Comparison of ENCODE assay signal across 15 cellular contexts in genomic region chr2:24329700-24330099, GRCh38. TPM values are rescaled to one million over a fixed set of nuclear protein-coding genes. Genes with fewer than 3 reads are reported as not detected.
DNase-seq lines count a peak whose midpoint lies in the region; ATAC-seq, FAIRE-seq and TF ChIP-seq lines count a peak whose summit lies in the region.
"Had no signal": no experiment of that assay in that cellular context is flagged by ENCODE, and none has a peak within 500 bp of the region (broad histone marks: within the 10 kb centered on the region; RNA-seq: fewer than 3 reads in every experiment).

No MANE protein-coding gene starts in this region.

- H3K27me3 Mint-ChIP-seq in naive B cell = no peaks in the 10 kb centered on the region
- H3K27me3 Mint-ChIP-seq: activated naive CD8-positive, alpha-beta T cell treated with anti-CD3 and anti-CD28 coated beads, Interleukin-2, amount 10 ng/mL, durations not matched to agents 7 days and 5 days had no signal

- peak overlapping the region; percentile 90 to 98 (median 96) for H3K27ac Mint-ChIP-seq in naive B cell
- H3K27ac Mint-ChIP-seq: activated naive CD8-positive, alpha-beta T cell treated with anti-CD3 and anti-CD28 coated beads, Interleukin-2, amount 10 ng/mL, durations not matched to agents 7 days and 5 days had no signal

- peaks cover 37 to 81% (median 45%) of the 10 kb centered on the region in 3 donors for H3K4me1 Mint-ChIP-seq in naive B cell

- DNase-seq in GM12891 (ENCODE audit: insufficient read length, low spot score) (no peak), OCI-M1 (lab: John Stamatoyannopoulos, UW) (peak; percentile 45), naive B cell (peak; percentile 39), NCI-H146 (lab: John Stamatoyannopoulos, UW) (no peak), frontal cortex (ENCODE audit: low spot score in 2 of 2) (no peak)
- no peak for DNase-seq in stimulated activated naive CD4-positive, alpha-beta T cell (lab: John Stamatoyannopoulos, UW)
- DNase-seq: activated naive CD8-positive, alpha-beta T cell treated with anti-CD3 and anti-CD28 coated beads, Interleukin-2, amount 10 ng/mL, durations not matched to agents 7 days and 5 days; CD8-positive, alpha-beta T cell; cerebellar nuclear complex; HCEC 1CT; occipital lobe; testis had no signal

- peaks cover 0 to under 1% of the 10 kb centered on the region in 2 donors for H3K36me3 Mint-ChIP-seq in naive B cell

- peak overlapping the region; percentile 78 to 88 (median 83) for H3K4me3 Mint-ChIP-seq in naive B cell
- H3K4me3 Mint-ChIP-seq: activated naive CD8-positive, alpha-beta T cell treated with anti-CD3 and anti-CD28 coated beads, Interleukin-2, amount 10 ng/mL, durations not matched to agents 7 days and 5 days; CD8-positive, alpha-beta T cell had no signal

- ATAC-seq in HG03432 (IDR thresholded peaks at IDR 0.05; ENCODE audit: unreplicated experiment) (peak; percentile 56), naive B cell (ENCODE audit: low read depth in 2 of 2) (peak; percentile 79 to 80), GM18909 (IDR thresholded peaks at IDR 0.05; ENCODE audit: poor library complexity, unreplicated experiment) (no peak)
- ATAC-seq: CD8-positive, alpha-beta T cell had no signal

- no peak for TF ChIP-seq POLR2A in GM12891 (IDR thresholded peaks at IDR 0.05; ENCODE audit: low read depth, low read length)

- no peak for FAIRE-seq in GM12891 (lab: Jason Lieb, UNC)
- no peak for FAIRE-seq in frontal cortex (lab: Jason Lieb, UNC)
- FAIRE-seq: TTC549 had no signal

- no peaks in the 10 kb centered on the region for H3K9me3 Mint-ChIP-seq in naive B cell
- H3K9me3 Mint-ChIP-seq: activated naive CD8-positive, alpha-beta T cell treated with anti-CD3 and anti-CD28 coated beads, Interleukin-2, amount 10 ng/mL, durations not matched to agents 7 days and 5 days; CD8-positive, alpha-beta T cell had no signal

TF ChIP-seq in GM12891, 5 proteins besides CTCF, POLR2A, EP300 and RAD21:
- peak; percentile 70 for TF ChIP-seq SPI1 (IDR thresholded peaks at IDR 0.05; ENCODE audit: low read depth, low read length)
- no peak for TF ChIP-seq PAX5 (IDR thresholded peaks at IDR 0.05; ENCODE audit: insufficient read depth, low read length, severe bottlenecking)

RNA-seq across cellular contexts. Expression of gene ITSN2, which starts 30.6 kb away (rescaled TPM):
- 26.9 TPM for polyA plus RNA-seq in GM12891 (2012; ENCODE audit: low read depth, missing spikeins)
- polyA plus RNA-seq in naive B cell (ENCODE audit: low read depth in 6 of 6) = 100 to 1,000 TPM in 4 of 6 donors, 10 to 100 TPM in 2; 57.8 to 163 (median 113) TPM
- total RNA-seq in frontal cortex = 25.3 TPM

Comparison
In these comparisons a context has a peak if more than half of its experiments do, and no peak if none do; other contexts are left out.
1. DNase-seq: peak in OCI-M1 (single experiment) and naive B cell (single experiment); none in GM12891 (single experiment), stimulated activated naive CD4-positive, alpha-beta T cell (0 of 6), NCI-H146 (single experiment) and frontal cortex (0 of 2).